Comparison of ENCODE assay signal across 15 cellular contexts in the genomic region with DNA sequence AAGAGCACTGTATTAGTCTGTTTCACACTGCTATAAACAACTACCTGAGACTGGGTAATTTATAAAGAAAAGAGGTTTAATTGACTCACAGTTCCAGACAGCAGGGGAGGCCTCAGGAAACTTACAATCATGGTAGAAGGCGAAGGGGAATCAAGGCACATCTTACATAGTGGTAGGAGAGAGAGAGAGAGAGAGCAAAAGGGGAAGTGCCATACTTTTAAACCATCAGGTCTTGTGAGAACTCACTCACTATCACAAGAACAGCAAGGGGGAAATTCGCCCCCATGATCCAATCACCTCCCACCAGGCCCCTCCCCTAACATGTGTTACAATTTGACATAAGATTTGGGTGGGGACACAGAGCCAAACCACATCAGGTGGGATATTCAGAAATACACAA. TPM values are rescaled to one million over a fixed set of nuclear protein-coding genes. Genes with fewer than 3 reads are reported as not detected.
"Had no signal": no experiment of that assay in that cellular context is flagged by ENCODE, and none has a peak within 500 bp of the region (broad histone marks: within the 10 kb centered on the region; RNA-seq: fewer than 3 reads in every experiment).

No MANE protein-coding gene starts in this region.

RNA-seq across cellular contexts. Expression of a gene that starts 43.7 kb away (rescaled TPM):
- total RNA-seq: natural killer cell, occipital lobe, osteoblast, ovary, posterior vena cava, pulmonary artery endothelial cell, right atrium auricular region, sciatic nerve, smooth muscle cell, spleen, suprapubic skin, transverse colon, upper lobe of right lung, uterus had no signal
- polyA plus RNA-seq: neural cell, ovary, smooth muscle cell, spleen had no signal
